8 cellular contexts compared by ENCODE assay signal in the genomic region with DNA sequence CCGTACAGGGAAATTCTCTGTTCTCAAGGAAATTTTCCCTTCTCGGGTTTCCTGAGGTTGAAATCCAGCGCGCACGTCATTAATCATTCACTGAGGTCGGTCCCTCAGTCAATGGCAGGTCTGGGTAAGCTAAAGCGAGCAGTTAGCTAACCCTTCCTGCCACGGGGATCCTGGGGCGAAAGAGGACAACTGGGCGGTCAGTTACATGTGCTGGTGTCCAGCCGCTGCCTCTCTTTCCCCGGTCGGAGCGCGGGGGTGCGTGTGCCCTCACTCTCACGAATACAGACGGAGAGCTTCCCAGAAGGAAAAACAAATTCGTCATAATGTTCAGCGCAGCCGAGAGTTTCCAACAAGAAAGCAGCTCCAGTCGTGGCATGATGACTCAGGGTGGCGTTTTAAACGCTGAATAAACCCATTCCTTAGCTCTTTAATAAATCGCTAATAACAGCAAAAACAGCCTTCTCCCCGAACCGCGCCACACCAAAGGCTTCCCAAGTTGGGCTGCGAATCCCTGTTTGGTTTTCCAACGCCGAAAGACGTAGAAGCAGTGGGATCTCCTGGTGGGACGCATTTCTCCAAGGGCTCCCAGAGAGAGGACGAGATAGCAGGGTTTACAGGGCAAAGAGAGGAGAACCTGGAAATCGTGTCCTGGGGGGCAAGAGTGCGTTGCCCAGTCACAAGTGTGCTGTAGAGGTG. TPM values are rescaled to one million over a fixed set of nuclear protein-coding genes. Genes with fewer than 3 reads are reported as not detected.
DNase-seq lines count a peak whose midpoint lies in the region; ATAC-seq and TF ChIP-seq lines count a peak whose summit lies in the region.

No MANE protein-coding gene starts in this region.

- no peak for TF ChIP-seq CTCF in brain (conservative IDR thresholded peaks at IDR 0.05)
- no peak for TF ChIP-seq CTCF in left lung (IDR thresholded peaks at IDR 0.05)
- no peak for TF ChIP-seq CTCF in upper lobe of right lung (IDR thresholded peaks at IDR 0.05)

- peak overlapping the region; percentile 48 to 74 (median 66); a peak in 16 of 22 replicates for H3K9ac ChIP-seq in BLaER1 treated with 17β-estradiol and CSF1 and Interleukin-3, amounts not matched to agents 10 nM and 100 nM

- no peaks in the 10 kb centered on the region for H3K36me3 ChIP-seq in BLaER1 treated with 17β-estradiol and CSF1 and Interleukin-3, amounts not matched to agents 10 nM and 100 nM
- H3K36me3 ChIP-seq in left lung (no peaks in the 10 kb centered on the region), upper lobe of right lung (no peaks in the 10 kb centered on the region)

- H3K4me1 ChIP-seq in BLaER1 treated with 17β-estradiol and CSF1 and Interleukin-3, amounts not matched to agents 10 nM and 100 nM: peaks cover 0 to 14% (median 6%) of the 10 kb centered on the region in 10 experiments; a peak in 10 of 20 replicates
- peaks cover 0 to 14% of the 10 kb centered on the region in 2 donors for H3K4me1 ChIP-seq in left lung
- peaks cover 15% of the 10 kb centered on the region for H3K4me1 ChIP-seq in upper lobe of right lung

- peak overlapping the region in 1 of 5 experiments; percentile 53 for H3K27ac Mint-ChIP-seq in brain

- H3K27me3 Mint-ChIP-seq in brain: peaks cover 100% of the 10 kb centered on the region

- no peaks in the 10 kb centered on the region for H3K36me3 Mint-ChIP-seq in brain

- peak overlapping the region in 9 of 11 experiments; percentile 42 to 73 (median 60); a peak in 12 of 22 replicates for H3K27ac ChIP-seq in BLaER1 treated with 17β-estradiol and CSF1 and Interleukin-3, amounts not matched to agents 10 nM and 100 nM
- H3K27ac ChIP-seq in left lung (no peak overlapping the region), upper lobe of right lung (no peak overlapping the region)

- H3K4me3 ChIP-seq in BLaER1 treated with 17β-estradiol and CSF1 and Interleukin-3, amounts not matched to agents 10 nM and 100 nM: peak overlapping the region; percentile 49 to 66 (median 58); a peak in 19 of 20 replicates
- H3K4me3 ChIP-seq in left lung (peak overlapping the region; percentile 21 to 24), upper lobe of right lung (peak overlapping the region; percentile 39)

- intact Hi-C loops in left lung (cut with DNase I) (no loop called here), upper lobe of right lung (cut with DNase I) (no loop called here)

- DNase-seq in HS-27A (ENCODE audit: low read depth) (peak; percentile 51), left lung (no peak), upper lobe of right lung (no peak)

- H4K20me1 ChIP-seq in BLaER1 treated with 17β-estradiol and CSF1 and Interleukin-3, amounts not matched to agents 10 nM and 100 nM: no peaks in the 10 kb centered on the region

- peaks cover 4 to 13% (median 9%) of the 10 kb centered on the region in 5 experiments for H3K9me3 Mint-ChIP-seq in brain

- H3K9me3 ChIP-seq in BLaER1 treated with 17β-estradiol and CSF1 and Interleukin-3, amounts not matched to agents 10 nM and 100 nM (replicated peaks in 1 of 11): peaks cover 10 to 38% (median 28%) of the 10 kb centered on the region in 11 experiments; a peak in 17 of 22 replicates
- H3K9me3 ChIP-seq in left lung (no peaks in the 10 kb centered on the region), upper lobe of right lung (no peaks in the 10 kb centered on the region)

- peak overlapping the region; percentile 85 to 94 (median 90) for H3K4me3 Mint-ChIP-seq in brain

- no peaks in the 10 kb centered on the region for H3K27me3 ChIP-seq in BLaER1 treated with 17β-estradiol and CSF1 and Interleukin-3, amounts not matched to agents 10 nM and 100 nM
- H3K27me3 ChIP-seq in left lung (peaks cover 60 to 94% of the 10 kb centered on the region in 2 donors), upper lobe of right lung (peaks cover 79% of the 10 kb centered on the region)

- peaks cover 42% of the 10 kb centered on the region for H3K4me1 Mint-ChIP-seq in brain

- peak; percentile 25 for ATAC-seq in left lung
- ATAC-seq in upper lobe of right lung: no peak
- no peak for ATAC-seq in HG03565 (IDR thresholded peaks at IDR 0.05; ENCODE audit: unreplicated experiment)
- ATAC-seq in HG03460 (IDR thresholded peaks at IDR 0.05; ENCODE audit: unreplicated experiment): no peak
- no peak for ATAC-seq in esophagus mucosa

- peak overlapping the region; percentile 58 to 89 (median 78) for H3K4me2 ChIP-seq in BLaER1 treated with 17β-estradiol and CSF1 and Interleukin-3, amounts not matched to agents 10 nM and 100 nM

RNA-seq across cellular contexts. Expression of a gene that starts 0.7 kb away (rescaled TPM):
- polyA plus RNA-seq in brain (ENCODE audit: insufficient read depth, low read depth, low replicate concordance): not detected
- total RNA-seq in left lung: under 1 TPM in 1 of 2 donors, not detected in 1; 0.05 TPM
- not detected for total RNA-seq in upper lobe of right lung
- total RNA-seq in esophagus mucosa: not detected

Comparison
In these comparisons a context has a peak if more than half of its experiments do, and no peak if none do; other contexts are left out.
1. H3K27ac ChIP-seq: peak in BLaER1 treated with 17β-estradiol and CSF1 and Interleukin-3, amounts not matched to agents 10 nM and 100 nM (9 of 11); none in left lung (0 of 2) and upper lobe of right lung (single experiment).
2. Peak in every context shown above with its lines, with median percentiles within 50 percentile points of each other: H3K4me3 ChIP-seq.